Comparison of ENCODE assay signal across 8 cellular contexts in genomic region chr6:27825025-27825823, GRCh38.
DNase-seq lines count a peak whose midpoint lies in the region; ATAC-seq and TF ChIP-seq lines count a peak whose summit lies in the region.

No MANE protein-coding gene starts in this region.

- H3K27me3 ChIP-seq in HUES64 (ENCODE audit: insufficient read depth, low read length), result no peaks in the 10 kb centered on the region
- peaks cover 0 to 14% of the 10 kb centered on the region in 2 donors for H3K27me3 ChIP-seq in tibial artery

- ATAC-seq in GM18868 (IDR thresholded peaks at IDR 0.05; ENCODE audit: unreplicated experiment), result no peak

- H3K36me3 ChIP-seq in HUES64 (ENCODE audit: insufficient read depth, low read length) (peaks cover 7% of the 10 kb centered on the region), tibial artery (no peaks in the 10 kb centered on the region)

- no peaks in the 10 kb centered on the region for H3K9me3 Mint-ChIP-seq in activated CD4-positive, alpha-beta memory T cell treated with anti-CD3 and anti-CD28 coated beads, Interleukin-2, amount 10 ng/mL, durations not matched to agents 7 days and 5 days
- H3K9me3 Mint-ChIP-seq in immature natural killer cell, result no peaks in the 10 kb centered on the region

- H3K27ac ChIP-seq in HUES64 (ENCODE audit: low read depth, low read length), result peak overlapping the region; percentile 92
- peak overlapping the region; percentile 39 to 77 for H3K27ac ChIP-seq in tibial artery

- H3K4me3 Mint-ChIP-seq in activated CD4-positive, alpha-beta memory T cell treated with anti-CD3 and anti-CD28 coated beads, Interleukin-2, amount 10 ng/mL, durations not matched to agents 7 days and 5 days, result peak overlapping the region; percentile 82
- peak overlapping the region; percentile 91 to 99 (median 94) for H3K4me3 Mint-ChIP-seq in immature natural killer cell

- intact Hi-C loops in tibial artery (cut with DNase I; ENCODE audit: low total_unique reads), result no loop called here

- CTCF ChIA-PET in activated CD4-positive, alpha-beta memory T cell treated with anti-CD3 and anti-CD28 coated beads, Interleukin-2, amount 10 ng/mL, durations not matched to agents 7 days and 5 days (lab: Charles Lee), result interaction anchor here (0.8 to 7.8 kb wide), 10 partner anchors 11 to 1799 kb away, joined by 3 to 67 read pairs (median 6); a partner anchor contains a TSS

- no peaks in the 10 kb centered on the region for H3K27me3 Mint-ChIP-seq in activated CD4-positive, alpha-beta memory T cell treated with anti-CD3 and anti-CD28 coated beads, Interleukin-2, amount 10 ng/mL, durations not matched to agents 7 days and 5 days
- peaks cover 9 to 25% (median 19%) of the 10 kb centered on the region in 3 donors for H3K27me3 Mint-ChIP-seq in immature natural killer cell (ENCODE audit: low read depth in 3 of 3)

- H3K4me3 ChIP-seq in GM12865 (ENCODE audit: low read depth, low read length), result peak overlapping the region; percentile 69
- peak overlapping the region; percentile 74 for H3K4me3 ChIP-seq in HUES64 (ENCODE audit: low read length)
- H3K4me3 ChIP-seq in tibial artery, result peak overlapping the region; percentile 45 to 61

- 2% methylated on average over 5 of the region's 7 CpGs for WGBS in HUES64

- POLR2A ChIA-PET in activated CD4-positive, alpha-beta memory T cell treated with anti-CD3 and anti-CD28 coated beads, Interleukin-2, amount 10 ng/mL, durations not matched to agents 7 days and 5 days (lab: Charles Lee), result interaction anchor here (0.7 to 9.2 kb wide), 32 partner anchors 9 to 1798 kb away, joined by 3 to 726 read pairs (median 6); a partner anchor contains a TSS

- DNase-seq in GM12865 (ENCODE audit: low read depth), result peak; percentile 56
- no peak for DNase-seq in activated CD4-positive, alpha-beta memory T cell treated with anti-CD3 and anti-CD28 coated beads, Interleukin-2, amount 10 ng/mL, durations not matched to agents 7 days and 5 days
- no peak for DNase-seq in immature natural killer cell
- DNase-seq in tibial artery, result no peak
- no peak for DNase-seq in stimulated activated CD8-positive, alpha-beta memory T cell treated with anti-CD3 and anti-CD28 coated beads, Interleukin-4, amount 100 ng/mL, for 48 hours
- DNase-seq in effector CD4-positive, alpha-beta T cell, result no peak

- H3K9ac ChIP-seq in HUES64 (ENCODE audit: low read depth, low read length), result peak overlapping the region; percentile 95

- H3K4me1 ChIP-seq in HUES64 (ENCODE audit: insufficient read depth, low read length), result peaks cover 10% of the 10 kb centered on the region; the same call in 1 of the 2 replicates
- H3K4me1 ChIP-seq in tibial artery, result peaks cover 0 to 3% (median under 1%) of the 10 kb centered on the region in 4 donors

- peak overlapping the region; percentile 99 for H3K27ac Mint-ChIP-seq in activated CD4-positive, alpha-beta memory T cell treated with anti-CD3 and anti-CD28 coated beads, Interleukin-2, amount 10 ng/mL, durations not matched to agents 7 days and 5 days
- peak overlapping the region; percentile 97 to 100 (median 99) for H3K27ac Mint-ChIP-seq in immature natural killer cell

- TF ChIP-seq CTCF in GM12865 (IDR thresholded peaks at IDR 0.05; ENCODE audit: insufficient read depth, low read depth, low read length, missing control alignments) (no peak), tibial artery (IDR thresholded peaks at IDR 0.05) (no peak)

- H3K36me3 Mint-ChIP-seq in activated CD4-positive, alpha-beta memory T cell treated with anti-CD3 and anti-CD28 coated beads, Interleukin-2, amount 10 ng/mL, durations not matched to agents 7 days and 5 days (ENCODE audit: low read depth), result peaks cover 15% of the 10 kb centered on the region
- no peaks in the 10 kb centered on the region for H3K36me3 Mint-ChIP-seq in immature natural killer cell

- H3K4me1 Mint-ChIP-seq in activated CD4-positive, alpha-beta memory T cell treated with anti-CD3 and anti-CD28 coated beads, Interleukin-2, amount 10 ng/mL, durations not matched to agents 7 days and 5 days, result peaks cover 51% of the 10 kb centered on the region
- peaks cover 37 to 45% of the 10 kb centered on the region in 2 donors for H3K4me1 Mint-ChIP-seq in immature natural killer cell

- H3K9me3 ChIP-seq in HUES64 (ENCODE audit: insufficient read depth, low read depth, low read length) (peaks cover 9% of the 10 kb centered on the region; the same call in 1 of the 2 replicates), tibial artery (no peaks in the 10 kb centered on the region)
